ENCODE assay signal across 20 cellular contexts in the genomic region with DNA sequence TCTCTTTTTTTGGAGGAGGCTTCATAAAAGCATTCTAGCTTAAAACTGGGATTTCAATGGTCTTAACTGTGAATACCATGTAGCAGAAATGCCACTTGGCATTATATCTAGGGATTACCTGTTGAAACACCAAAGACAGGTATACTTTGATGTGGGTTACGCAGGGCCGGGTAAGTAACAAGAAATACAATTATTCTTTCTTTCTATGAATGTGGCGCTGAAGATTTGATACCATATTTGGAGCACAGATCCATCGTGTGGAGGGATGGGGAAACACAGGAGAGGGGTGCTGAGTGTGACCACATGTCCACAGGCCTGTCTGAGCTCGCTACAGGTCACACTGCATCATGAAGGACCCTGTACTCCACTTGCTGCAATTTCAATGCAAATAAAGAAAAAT.
DNase-seq lines count a peak whose midpoint lies in the region; ATAC-seq and TF ChIP-seq lines count a peak whose summit lies in the region.
"Had no signal": no experiment of that assay in that cellular context is flagged by ENCODE, and none has a peak within 500 bp of the region (broad histone marks: within the 10 kb centered on the region; RNA-seq: fewer than 3 reads in every experiment).

No MANE protein-coding gene starts in this region.

- CTCF ChIA-PET in mammary epithelial cell (lab: Charles Lee; ENCODE audit: low non-redundant PET) = interaction anchor here (0.6 to 0.7 kb wide), 2 partner anchors 101 to 202 kb away, joined by 3 to 4 read pairs; no protein-coding TSS in a partner anchor
- CTCF ChIA-PET in MCF 10A (lab: Yijun Ruan, JAX) = interaction anchor here (1.8 kb wide), 1 partner anchor 15 kb away, joined by 6 read pairs; no protein-coding TSS in a partner anchor

- H3K9me3 ChIP-seq in mammary epithelial cell (replicated peaks; ENCODE audit: insufficient read depth, low read length) = no peaks in the 10 kb centered on the region
- H3K9me3 ChIP-seq: SJSA1, stomach, upper lobe of right lung had no signal

- H3K36me3 Mint-ChIP-seq in MCF 10A (ENCODE audit: insufficient read depth, unreplicated experiment) = no peaks in the 10 kb centered on the region
- H3K36me3 Mint-ChIP-seq in stimulated activated naive B cell treated with anti-CD40 and anti-IgM and Interleukin-4, amounts not matched to agents 10 μg/mL and 1 μg/mL and 100 μg/mL, for 72 hours = peaks cover 24 to 47% of the 10 kb centered on the region in 2 donors

- in situ Hi-C loops in mammary epithelial cell (cut with MboI; ENCODE audit: low sequenced_read_pairs in 2 of 2) = loop anchor here in 1 of 2 donors (5.0 kb wide), 1 partner anchor 164 kb away; no protein-coding TSS in a partner anchor

- no peak for ATAC-seq in stimulated activated naive B cell treated with anti-CD40 and anti-IgM and Interleukin-4, amounts not matched to agents 10 μg/mL and 1 μg/mL and 100 μg/mL, for 72 hours (replicated peaks)
- ATAC-seq in GM19397 (IDR thresholded peaks at IDR 0.05; ENCODE audit: unreplicated experiment) (no peak), HG02678 (IDR thresholded peaks at IDR 0.05; ENCODE audit: unreplicated experiment) (no peak), GM18511 (IDR thresholded peaks at IDR 0.05; ENCODE audit: unreplicated experiment) (no peak)
- ATAC-seq: upper lobe of right lung had no signal

- dilution Hi-C loops in mammary epithelial cell (cut with HindIII; ENCODE audit: low sequenced_read_pairs) = no loop called here

- no peak overlapping the region for H3K4me2 ChIP-seq in mammary epithelial cell (ENCODE audit: insufficient read depth, low read depth, low read length)

- TF ChIP-seq CTCF in mammary epithelial cell (conservative IDR thresholded peaks at IDR 0.05 in 1 of 2, IDR thresholded peaks at IDR 0.05 in 1 of 2; ENCODE audit: extremely low read depth in 1 of 2, insufficient read depth in 1 of 2, low read depth in 1 of 2, low read length in 2 of 2) = peak; percentile 22 to 38
- TF ChIP-seq CTCF in MCF 10A (IDR thresholded peaks at IDR 0.05; ENCODE audit: unreplicated experiment) = no peak
- TF ChIP-seq CTCF in epithelial cell of esophagus (IDR thresholded peaks at IDR 0.05; ENCODE audit: insufficient read depth, low read depth, low read length, missing control alignments) = peak; percentile 27

- BruUV-seq in mammary epithelial cell (replicated peaks; lab: Mats Ljungman, UMichigan) (no TSS peak), MCF 10A (replicated peaks; lab: Mats Ljungman, UMichigan) (no TSS peak)

- no peak overlapping the region for H3K27ac Mint-ChIP-seq in MCF 10A (ENCODE audit: low read depth, unreplicated experiment)
- peak overlapping the region; percentile 69 for H3K27ac Mint-ChIP-seq in stimulated activated naive B cell treated with anti-CD40 and anti-IgM and Interleukin-4, amounts not matched to agents 10 μg/mL and 1 μg/mL and 100 μg/mL, for 72 hours

- no peak overlapping the region for H2AFZ ChIP-seq in mammary epithelial cell (ENCODE audit: low read depth, low read length)

- H3K4me3 ChIP-seq in mammary epithelial cell (replicated peaks in 1 of 3; ENCODE audit: insufficient read depth in 1 of 3, low read depth in 2 of 3, low read length in 3 of 3) (no peak overlapping the region), epithelial cell of esophagus (ENCODE audit: low read length) (no peak overlapping the region)
- H3K4me3 ChIP-seq: SJSA1, stomach, upper lobe of right lung had no signal

- intact Hi-C loops in mammary epithelial cell (cut with micrococcal nuclease) (loop anchor here (2.0 to 5.0 kb wide), 2 partner anchors 89 to 163 kb away; no protein-coding TSS in a partner anchor), MCF 10A (cut with micrococcal nuclease) (no loop called here)

- H3K36me3 ChIP-seq in mammary epithelial cell (ENCODE audit: insufficient read depth, low read length) = no peaks in the 10 kb centered on the region
- H3K36me3 ChIP-seq: SJSA1, stomach, upper lobe of right lung had no signal

- no peak overlapping the region for H3K9ac ChIP-seq in mammary epithelial cell (ENCODE audit: insufficient read depth, low read length)

- H4K20me1 ChIP-seq in mammary epithelial cell (ENCODE audit: insufficient read depth, low read length) = no peaks in the 10 kb centered on the region

- no peaks in the 10 kb centered on the region for H3K79me2 ChIP-seq in mammary epithelial cell (ENCODE audit: insufficient read depth, low read length)

- POLR2A ChIA-PET in MCF 10A (lab: Yijun Ruan, JAX) = interaction anchor here (0.7 kb wide), 1 partner anchor 10 kb away, joined by 3 read pairs; no protein-coding TSS in a partner anchor

- no peak for DNase-seq in mammary epithelial cell
- no peak for DNase-seq in MCF 10A (ENCODE audit: unreplicated experiment)
- peak; percentile 88 for DNase-seq in SW480 (ENCODE audit: low spot score)
- peak; percentile 30 for DNase-seq in epithelial cell of esophagus (ENCODE audit: low read depth)
- DNase-seq in stimulated activated naive B cell treated with anti-CD40 and anti-IgM and Interleukin-4, amounts not matched to agents 10 μg/mL and 1 μg/mL and 100 μg/mL, for 72 hours = no peak
- DNase-seq: ACHN; activated CD4-positive, alpha-beta T cell treated with anti-CD3 and anti-CD28 coated beads for 48 hours; activated naive CD4-positive, alpha-beta T cell; aorta; foreskin melanocyte; NCI-H1417; NCI-H748 treated with DMSO at 0.1 percent for 48 hours; nucleus accumbens; stomach; T-helper 9 cell; upper lobe of right lung had no signal

- no peaks in the 10 kb centered on the region for H3K9me3 Mint-ChIP-seq in MCF 10A (ENCODE audit: unreplicated experiment)
- peaks cover 0 to 6% of the 10 kb centered on the region in 2 donors for H3K9me3 Mint-ChIP-seq in stimulated activated naive B cell treated with anti-CD40 and anti-IgM and Interleukin-4, amounts not matched to agents 10 μg/mL and 1 μg/mL and 100 μg/mL, for 72 hours

- no peak overlapping the region for H3K4me3 Mint-ChIP-seq in MCF 10A (ENCODE audit: unreplicated experiment)
- peak overlapping the region in 1 of 2 donors; percentile 52 for H3K4me3 Mint-ChIP-seq in stimulated activated naive B cell treated with anti-CD40 and anti-IgM and Interleukin-4, amounts not matched to agents 10 μg/mL and 1 μg/mL and 100 μg/mL, for 72 hours

- H3K4me1 ChIP-seq in mammary epithelial cell (ENCODE audit: insufficient read depth, low read length) = peaks cover 15% of the 10 kb centered on the region
- H3K4me1 ChIP-seq: SJSA1 had no signal

- H3K27ac ChIP-seq in mammary epithelial cell (ENCODE audit: insufficient read depth, low read depth, low read length) = no peak overlapping the region
- H3K27ac ChIP-seq: SJSA1, stomach, upper lobe of right lung had no signal

- peaks cover 10% of the 10 kb centered on the region for H3K4me1 Mint-ChIP-seq in MCF 10A (ENCODE audit: insufficient read depth, unreplicated experiment)
- peaks cover 30 to 59% of the 10 kb centered on the region in 2 donors for H3K4me1 Mint-ChIP-seq in stimulated activated naive B cell treated with anti-CD40 and anti-IgM and Interleukin-4, amounts not matched to agents 10 μg/mL and 1 μg/mL and 100 μg/mL, for 72 hours

- 42% methylated on average over 5 of the region's 5 CpGs for WGBS in mammary epithelial cell (ENCODE audit: low coverage, missing lambda C conversion rate)

- no peaks in the 10 kb centered on the region for H3K27me3 ChIP-seq in mammary epithelial cell (ENCODE audit: insufficient read depth, low read length)
- H3K27me3 ChIP-seq: SJSA1, stomach, upper lobe of right lung had no signal

- no peaks in the 10 kb centered on the region for H3K27me3 Mint-ChIP-seq in MCF 10A (ENCODE audit: insufficient read depth, unreplicated experiment)
- no peaks in the 10 kb centered on the region for H3K27me3 Mint-ChIP-seq in stimulated activated naive B cell treated with anti-CD40 and anti-IgM and Interleukin-4, amounts not matched to agents 10 μg/mL and 1 μg/mL and 100 μg/mL, for 72 hours

Comparison
In these comparisons a context has a peak if more than half of its experiments do, and no peak if none do; other contexts are left out.
1. DNase-seq: peak in SW480 (single experiment) and epithelial cell of esophagus (single experiment); none in mammary epithelial cell (single experiment), MCF 10A (single experiment) and stimulated activated naive B cell treated with anti-CD40 and anti-IgM and Interleukin-4, amounts not matched to agents 10 μg/mL and 1 μg/mL and 100 μg/mL, for 72 hours (single experiment).